17 cellular contexts compared by ENCODE assay signal in genomic region chr3:107966261-107966660, GRCh38.
"Had no signal": no experiment of that assay in that cellular context is flagged by ENCODE, and none has a peak within 500 bp of the region (broad histone marks: within the 10 kb centered on the region; RNA-seq: fewer than 3 reads in every experiment).

No MANE protein-coding gene starts in this region.

- ATAC-seq: foreskin keratinocyte; heart left ventricle; left lobe of liver; naive thymus-derived CD4-positive, alpha-beta T cell had no signal

- H3K27me3 Mint-ChIP-seq: naive thymus-derived CD4-positive, alpha-beta T cell had no signal

- DNase-seq: colonic mucosa; erythroblast; foreskin keratinocyte; heart left ventricle; hippocampal formation; mammary epithelial cell; naive thymus-derived CD4-positive, alpha-beta T cell; nephron progenitor cell; nucleus accumbens; ovary; small intestine; stimulated activated CD4-positive, alpha-beta T cell treated with anti-CD3 and anti-CD28 coated beads, Interleukin-12 subunit alpha, Interleukin-12 subunit beta, amount 100 ng/mL, for 4 hours; stimulated activated naive CD4-positive, alpha-beta T cell treated with Interleukin-2 at 50 U/mL for 16 hours; upper lobe of left lung; uterus had no signal

- H3K27me3 ChIP-seq: colonic mucosa, foreskin keratinocyte, heart left ventricle, ovary, right atrium auricular region, upper lobe of left lung, uterus had no signal

- H3K36me3 ChIP-seq: colonic mucosa, heart left ventricle, ovary, right atrium auricular region, upper lobe of left lung, uterus had no signal

- H3K27ac ChIP-seq: colonic mucosa, foreskin keratinocyte, heart left ventricle, ovary, right atrium auricular region, upper lobe of left lung, uterus had no signal

- H3K4me1 ChIP-seq: colonic mucosa, uterus had no signal

- H3K4me3 ChIP-seq: colonic mucosa, heart left ventricle, ovary, right atrium auricular region, upper lobe of left lung, uterus had no signal

- H3K27ac Mint-ChIP-seq: naive thymus-derived CD4-positive, alpha-beta T cell; nephron progenitor cell had no signal

- H3K9me3 ChIP-seq: colonic mucosa, heart left ventricle, ovary, right atrium auricular region, upper lobe of left lung, uterus had no signal

- H3K9me3 Mint-ChIP-seq: nephron progenitor cell had no signal

- H3K4me3 Mint-ChIP-seq: naive thymus-derived CD4-positive, alpha-beta T cell; nephron progenitor cell had no signal
